13 cellular contexts compared by ENCODE assay signal in the genomic region with DNA sequence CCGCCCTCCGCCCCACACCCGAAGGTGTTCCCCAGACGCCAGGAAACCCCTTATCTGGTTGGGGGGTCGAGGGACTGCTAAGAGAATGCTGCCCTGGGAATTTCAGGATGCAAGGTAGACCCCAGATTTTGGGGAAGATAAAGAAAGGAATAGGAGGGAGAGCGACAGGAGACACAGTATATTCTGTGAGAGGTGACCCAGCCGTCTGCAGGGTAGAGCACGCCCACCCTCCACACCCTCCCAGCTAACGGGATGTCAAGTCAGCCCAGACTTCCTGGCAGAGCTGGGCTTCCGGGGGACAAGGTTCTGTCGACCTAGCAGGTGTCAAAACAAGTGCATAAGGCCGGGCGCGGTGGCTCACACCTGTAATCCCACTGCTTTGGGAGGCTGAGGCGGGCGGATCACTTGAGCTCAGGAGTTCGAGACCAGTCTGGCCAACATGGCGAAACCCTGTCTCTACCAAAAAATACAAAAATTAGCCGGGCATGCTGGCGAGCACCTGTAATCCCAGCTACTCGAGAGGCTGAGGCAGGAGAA. TPM values are rescaled to one million over a fixed set of nuclear protein-coding genes. Genes with fewer than 3 reads are reported as not detected.
DNase-seq lines count a peak whose midpoint lies in the region; ATAC-seq and TF ChIP-seq lines count a peak whose summit lies in the region.
"Had no signal": no experiment of that assay in that cellular context is flagged by ENCODE, and none has a peak within 500 bp of the region (broad histone marks: within the 10 kb centered on the region; RNA-seq: fewer than 3 reads in every experiment).

No MANE protein-coding gene starts in this region.

- H3K27ac ChIP-seq in PC-9 (no peak overlapping the region), right atrium auricular region (no peak overlapping the region), prostate gland (no peak overlapping the region)
- H3K27ac ChIP-seq: KMS-11, vagina had no signal

- no peak for ATAC-seq in GM21576 (IDR thresholded peaks at IDR 0.05; ENCODE audit: unreplicated experiment)

- WGBS in prostate gland = 43% methylated on average over 21 of the region's 21 CpGs

- CTCF ChIA-PET in activated naive CD4-positive, alpha-beta T cell treated with anti-CD3 and anti-CD28 coated beads, Interleukin-2, amount 10 ng/mL, durations not matched to agents 7 days and 5 days (lab: Charles Lee) = no interaction called here
- CTCF ChIA-PET in PC-9 (lab: Charles Lee) = interaction anchor here (0.6 kb wide), 2 partner anchors 14 to 54 kb away, joined by 4 to 10 read pairs; no protein-coding TSS in a partner anchor

- peaks cover 2% of the 10 kb centered on the region for H3K36me3 Mint-ChIP-seq in activated naive CD4-positive, alpha-beta T cell treated with anti-CD3 and anti-CD28 coated beads, Interleukin-2, amount 10 ng/mL, durations not matched to agents 7 days and 5 days

- POLR2A ChIA-PET in PC-9 (lab: Charles Lee; ENCODE audit: unreplicated experiment) = interaction anchor here (1.0 kb wide), 1 partner anchor 29 kb away, joined by 4 read pairs; a partner anchor contains a TSS

- H3K36me3 ChIP-seq in PC-9 (ENCODE audit: low read depth) (no peaks in the 10 kb centered on the region), right atrium auricular region (no peaks in the 10 kb centered on the region), prostate gland (no peaks in the 10 kb centered on the region)
- H3K36me3 ChIP-seq: vagina had no signal

- no peaks in the 10 kb centered on the region for H3K27me3 ChIP-seq in PC-9 (ENCODE audit: insufficient read depth, low read depth)
- peaks cover 0 to 5% of the 10 kb centered on the region in 2 donors for H3K27me3 ChIP-seq in right atrium auricular region
- H3K27me3 ChIP-seq in prostate gland (replicated peaks; ENCODE audit: insufficient read depth) = no peaks in the 10 kb centered on the region
- H3K27me3 ChIP-seq: vagina had no signal

- no peak overlapping the region for H3K27ac Mint-ChIP-seq in activated naive CD4-positive, alpha-beta T cell treated with anti-CD3 and anti-CD28 coated beads, Interleukin-2, amount 10 ng/mL, durations not matched to agents 7 days and 5 days

- H3K9me3 ChIP-seq in PC-9 (ENCODE audit: insufficient read depth, low read depth) = no peaks in the 10 kb centered on the region
- no peaks in the 10 kb centered on the region for H3K9me3 ChIP-seq in right atrium auricular region
- no peaks in the 10 kb centered on the region for H3K9me3 ChIP-seq in prostate gland
- H3K9me3 ChIP-seq: vagina had no signal

- H3K4me3 ChIP-seq in PC-9 = peak overlapping the region; percentile 71
- peak overlapping the region; percentile 30 to 50 for H3K4me3 ChIP-seq in right atrium auricular region
- H3K4me3 ChIP-seq in prostate gland = peak overlapping the region; percentile 38 to 48

- peaks cover 41% of the 10 kb centered on the region for H3K4me1 Mint-ChIP-seq in activated naive CD4-positive, alpha-beta T cell treated with anti-CD3 and anti-CD28 coated beads, Interleukin-2, amount 10 ng/mL, durations not matched to agents 7 days and 5 days

- peaks cover 43% of the 10 kb centered on the region for H3F3A ChIP-seq in PC-9 (ENCODE audit: insufficient read depth, low read depth)

- H3K79me2 ChIP-seq in PC-9 (ENCODE audit: low read depth) = no peaks in the 10 kb centered on the region

- TF ChIP-seq CTCF in PC-9 (conservative IDR thresholded peaks at IDR 0.05) (no peak; the same call in 1 of the 2 replicates), right atrium auricular region (IDR thresholded peaks at IDR 0.05) (no peak), prostate gland (IDR thresholded peaks at IDR 0.05) (no peak)

- H3K9me3 Mint-ChIP-seq in activated naive CD4-positive, alpha-beta T cell treated with anti-CD3 and anti-CD28 coated beads, Interleukin-2, amount 10 ng/mL, durations not matched to agents 7 days and 5 days = no peaks in the 10 kb centered on the region

- intact Hi-C loops in PC-9 (cut with micrococcal nuclease; ENCODE audit: unreplicated experiment) = no loop called here
- intact Hi-C loops in prostate gland (cut with DNase I) = no loop called here
- intact Hi-C loops in posterior vena cava (cut with DNase I) = loop anchor here in 1 of 2 donors (1.0 kb wide), 1 partner anchor 45 kb away; a partner anchor contains a TSS

- peaks cover 58% of the 10 kb centered on the region for H3K27me3 Mint-ChIP-seq in activated naive CD4-positive, alpha-beta T cell treated with anti-CD3 and anti-CD28 coated beads, Interleukin-2, amount 10 ng/mL, durations not matched to agents 7 days and 5 days

- H3K9me2 ChIP-seq in PC-9 (ENCODE audit: insufficient read depth) = no peaks in the 10 kb centered on the region

- H3K4me2 ChIP-seq in PC-9 = peak overlapping the region; percentile 79
- H3K4me2 ChIP-seq: KMS-11 had no signal

- H4K20me1 ChIP-seq in PC-9 (ENCODE audit: insufficient read depth) = no peaks in the 10 kb centered on the region

- H3K4me1 ChIP-seq in PC-9 (replicated peaks; ENCODE audit: insufficient read depth) = peaks cover 20% of the 10 kb centered on the region
- peaks cover 0 to 32% of the 10 kb centered on the region in 2 donors for H3K4me1 ChIP-seq in right atrium auricular region
- no peaks in the 10 kb centered on the region for H3K4me1 ChIP-seq in prostate gland (replicated peaks)

- TF ChIP-seq POLR2A in prostate gland (IDR thresholded peaks at IDR 0.05) = no peak

- H2AFZ ChIP-seq in PC-9 = peak overlapping the region; percentile 75

- DNase-seq in activated naive CD4-positive, alpha-beta T cell treated with anti-CD3 and anti-CD28 coated beads, Interleukin-2, amount 10 ng/mL, durations not matched to agents 7 days and 5 days = no peak
- no peak for DNase-seq in activated naive CD4-positive, alpha-beta T cell treated with Interleukin-2 at 50 U/mL for 16 hours
- DNase-seq in PC-9 (no peak), right atrium auricular region (ENCODE audit: low spot score) (no peak), prostate gland (ENCODE audit: low spot score) (no peak), hippocampal formation (lab: John Stamatoyannopoulos, UW) (no peak), posterior vena cava (ENCODE audit: low spot score) (no peak)
- DNase-seq: T-helper 1 cell had no signal

- H3K4me3 Mint-ChIP-seq in activated naive CD4-positive, alpha-beta T cell treated with anti-CD3 and anti-CD28 coated beads, Interleukin-2, amount 10 ng/mL, durations not matched to agents 7 days and 5 days = peak overlapping the region; percentile 55

- BruUV-seq in PC-9 (replicated peaks; lab: Mats Ljungman, UMichigan) = no TSS peak

RNA-seq across cellular contexts. Expression of a gene that starts 0.7 kb away (rescaled TPM):
- total RNA-seq in PC-9 (2021) (12.9 and 20.3 TPM in 2 replicates), right atrium auricular region (not detected), prostate gland (1 to 10 TPM; 2.2 to 4.2 TPM), posterior vena cava (under 1 TPM; 0.09 to 0.14 TPM)
- total RNA-seq: NCI-H460, vagina had no signal

RNA-seq across cellular contexts. Expression of a gene that starts 13.4 kb away (rescaled TPM):
- total RNA-seq in PC-9 (2021) (24.1 and 24.4 TPM in 2 replicates), right atrium auricular region (1 to 10 TPM; 1.5 to 2.1 TPM), prostate gland (10 to 100 TPM in 1 of 2 donors, 1 to 10 TPM in 1; 4.8 to 11.7 TPM), posterior vena cava (not detected)
- total RNA-seq: occipital lobe had no signal

RNA-seq across cellular contexts. Expression of a gene that starts 28.8 kb away (rescaled TPM):
- total RNA-seq in PC-9 (2021) = 52.4 and 54.0 TPM in 2 replicates
- total RNA-seq in right atrium auricular region = 10 to 100 TPM; 12.0 to 14.4 TPM
- 10 to 100 TPM; 21.6 to 45.2 TPM for total RNA-seq in prostate gland
- total RNA-seq in posterior vena cava = 10 to 100 TPM; 22.2 to 26.6 TPM

RNA-seq across cellular contexts. Expression of a gene that starts 39.7 kb away (rescaled TPM):
- total RNA-seq in PC-9 (2021) (2.0 and 2.3 TPM in 2 replicates), right atrium auricular region (10 to 100 TPM; 22.1 to 26.7 TPM), prostate gland (1 to 10 TPM in 1 of 2 donors, not detected in 1; 3.2 TPM), posterior vena cava (1 to 10 TPM; 1.5 to 4.4 TPM)
- total RNA-seq: occipital lobe had no signal

RNA-seq across cellular contexts. Expression of a gene that starts 44.9 kb away (rescaled TPM):
- total RNA-seq in PC-9 (2021) = 13.1 and 19.2 TPM in 2 replicates
- total RNA-seq in right atrium auricular region = 10 to 100 TPM; 14.2 to 17.4 TPM
- 10 to 100 TPM; 24.0 to 25.7 TPM for total RNA-seq in prostate gland
- 10 to 100 TPM; 14.9 to 16.0 TPM for total RNA-seq in posterior vena cava
